In the genomic region with DNA sequence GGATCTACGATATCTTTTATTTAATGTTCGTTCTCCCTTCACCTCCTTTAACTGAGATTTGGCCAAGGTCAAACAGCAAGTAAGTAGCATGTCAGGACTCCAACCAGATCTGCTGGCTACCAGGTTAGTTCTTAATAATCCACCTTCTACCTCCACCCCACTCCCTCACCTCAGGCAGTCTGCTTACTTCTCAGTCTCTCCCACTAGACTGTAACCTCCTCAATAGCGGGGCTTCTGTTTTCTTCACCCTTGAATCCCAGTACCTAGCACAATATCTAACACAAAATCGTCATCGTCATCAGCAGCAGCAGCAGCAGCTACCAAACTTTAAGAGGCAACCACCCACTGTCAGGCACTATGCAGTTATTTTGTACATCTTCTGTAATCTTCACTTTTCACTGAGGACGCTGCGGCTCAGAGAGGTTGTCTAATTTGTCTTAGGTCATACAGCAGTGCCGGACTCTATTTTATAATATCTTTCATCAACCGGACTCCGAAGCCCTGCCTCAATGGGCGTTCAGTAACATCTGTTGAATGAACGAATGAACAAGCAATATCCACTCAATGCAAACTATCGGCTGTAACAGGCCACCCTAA, we compare ENCODE assay signal across 8 cellular contexts. TPM values are rescaled to one million over a fixed set of nuclear protein-coding genes. Genes with fewer than 3 reads are reported as not detected.
DNase-seq lines count a peak whose midpoint lies in the region; ATAC-seq, FAIRE-seq and TF ChIP-seq lines count a peak whose summit lies in the region.

No MANE protein-coding gene starts in this region.

- peak overlapping the region; percentile 93 for H3K27ac Mint-ChIP-seq in HFFc6
- no peak overlapping the region for H3K27ac Mint-ChIP-seq in T-helper 2 cell treated with Interferon-gamma antibody and Interleukin-4, amounts not matched to agents 5 μg/mL and 100 μg/mL, for 36 hours

- H3K36me3 ChIP-seq in small intestine (ENCODE audit: control insufficient read depth in 2 of 2, insufficient read depth in 2 of 2, low read length in 2 of 2) = no peaks in the 10 kb centered on the region

- WGBS in right cardiac atrium = 5% methylated on average over 13 of the region's 13 CpGs
- WGBS in small intestine, 3 donors = 3 to 8% (median 6%) methylated on average over 13 of the region's 13 CpGs

- H3K9me3 ChIP-seq in right cardiac atrium (ENCODE audit: control insufficient read depth, low read length) (no peaks in the 10 kb centered on the region), small intestine (ENCODE audit: control insufficient read depth, low read depth) (no peaks in the 10 kb centered on the region)

- no peaks in the 10 kb centered on the region for H3K9me3 Mint-ChIP-seq in HFFc6
- H3K9me3 Mint-ChIP-seq in T-helper 2 cell treated with Interferon-gamma antibody and Interleukin-4, amounts not matched to agents 5 μg/mL and 100 μg/mL, for 36 hours = peaks cover 4% of the 10 kb centered on the region

- intact Hi-C loops in right cardiac atrium (cut with DNase I) = no loop called here

- H3K27me3 ChIP-seq in right cardiac atrium (ENCODE audit: control insufficient read depth, insufficient read depth) (no peaks in the 10 kb centered on the region), small intestine (ENCODE audit: control insufficient read depth in 2 of 2, insufficient read depth in 2 of 2, low read length in 2 of 2) (no peaks in the 10 kb centered on the region)

- peaks cover 4% of the 10 kb centered on the region for H3K36me3 Mint-ChIP-seq in HFFc6 (ENCODE audit: low read depth)
- no peaks in the 10 kb centered on the region for H3K36me3 Mint-ChIP-seq in T-helper 2 cell treated with Interferon-gamma antibody and Interleukin-4, amounts not matched to agents 5 μg/mL and 100 μg/mL, for 36 hours (ENCODE audit: low read depth)

- peak overlapping the region; percentile 62 for H3K4me3 ChIP-seq in right cardiac atrium (ENCODE audit: low read length)
- H3K4me3 ChIP-seq in small intestine (ENCODE audit: low read depth in 1 of 2, low read length in 2 of 2) = peak overlapping the region; percentile 29 to 98

- H3K27ac ChIP-seq in right cardiac atrium (ENCODE audit: low read length) = peak overlapping the region; percentile 51
- H3K27ac ChIP-seq in small intestine (ENCODE audit: low read depth in 1 of 2, low read length in 1 of 2) = peak overlapping the region; percentile 42 to 56

- TF ChIP-seq CTCF in HFFc6 (IDR thresholded peaks at IDR 0.05) = no peak

- FAIRE-seq in small intestine (lab: Jason Lieb, UNC) = no peak

- peaks cover 50% of the 10 kb centered on the region for H3K4me1 Mint-ChIP-seq in HFFc6 (ENCODE audit: low read depth)
- H3K4me1 Mint-ChIP-seq in T-helper 2 cell treated with Interferon-gamma antibody and Interleukin-4, amounts not matched to agents 5 μg/mL and 100 μg/mL, for 36 hours (ENCODE audit: low read depth) = peaks cover 25% of the 10 kb centered on the region

- DNase-seq in HFFc6 (no peak), right cardiac atrium (no peak), small intestine (no peak), activated gamma-delta T cell (lab: John Stamatoyannopoulos, UW) (no peak)
- no peak for DNase-seq in T-helper 2 cell treated with Interferon-gamma antibody and Interleukin-4, amounts not matched to agents 5 μg/mL and 100 μg/mL, for 36 hours (ENCODE audit: low spot score)

- peak overlapping the region; percentile 91 for H3K4me3 Mint-ChIP-seq in HFFc6
- peak overlapping the region; percentile 98 for H3K4me3 Mint-ChIP-seq in T-helper 2 cell treated with Interferon-gamma antibody and Interleukin-4, amounts not matched to agents 5 μg/mL and 100 μg/mL, for 36 hours

- ATAC-seq in right cardiac atrium (no peak), HG02642 (IDR thresholded peaks at IDR 0.05; ENCODE audit: poor library complexity, unreplicated experiment) (no peak), GM21717 (IDR thresholded peaks at IDR 0.05; ENCODE audit: unreplicated experiment) (no peak), HG02852 (IDR thresholded peaks at IDR 0.05; ENCODE audit: unreplicated experiment) (no peak)

- no peaks in the 10 kb centered on the region for H3K4me1 ChIP-seq in right cardiac atrium (ENCODE audit: control insufficient read depth, insufficient read depth, low read length)
- H3K4me1 ChIP-seq in small intestine (ENCODE audit: control insufficient read depth in 2 of 2, insufficient read depth in 1 of 2, low read depth in 1 of 2, low read length in 1 of 2) = no peaks in the 10 kb centered on the region

- peaks cover 3% of the 10 kb centered on the region for H3K27me3 Mint-ChIP-seq in HFFc6 (ENCODE audit: insufficient read depth)
- H3K27me3 Mint-ChIP-seq in T-helper 2 cell treated with Interferon-gamma antibody and Interleukin-4, amounts not matched to agents 5 μg/mL and 100 μg/mL, for 36 hours (ENCODE audit: low read depth) = peaks cover 40% of the 10 kb centered on the region

RNA-seq across cellular contexts. Expression of gene MAGI3, which starts 0.9 kb away (rescaled TPM):
- total RNA-seq in HFFc6 (2021; fragmentation: NEBNext Ultra II Directional; extraction: Animal tissue kit (Norgen Biotek cat#: 25700)) = 1 to 10 TPM; 5.1 to 8.2 (median 7.6) TPM
- 1 to 10 TPM; 7.8 to 8.9 (median 8.2) TPM for total RNA-seq in right cardiac atrium
- polyA plus RNA-seq in right cardiac atrium (2.9 TPM), small intestine (10 to 100 TPM in 1 of 3 donors, 1 to 10 TPM in 2; 6.8 to 16.1 (median 9.5) TPM)
